13 cellular contexts compared by ENCODE assay signal in genomic region chr6:42366999-42367352, GRCh38.
DNase-seq lines count a peak whose midpoint lies in the region; ATAC-seq and TF ChIP-seq lines count a peak whose summit lies in the region.
"Had no signal": no experiment of that assay in that cellular context is flagged by ENCODE, and none has a peak within 500 bp of the region (broad histone marks: within the 10 kb centered on the region; RNA-seq: fewer than 3 reads in every experiment).

No MANE protein-coding gene starts in this region.

- H3K4me1 Mint-ChIP-seq in activated naive CD8-positive, alpha-beta T cell treated with anti-CD3 and anti-CD28 coated beads, Interleukin-2, amount 10 ng/mL, durations not matched to agents 7 days and 5 days = peaks cover 54% of the 10 kb centered on the region

- peaks cover 6% of the 10 kb centered on the region for H3K4me1 ChIP-seq in parathyroid adenoma

- H3K4me3 ChIP-seq in GM12864 (ENCODE audit: low read depth, low read length) = peak overlapping the region; percentile 22; the same call in 1 of the 2 replicates
- no peak overlapping the region for H3K4me3 ChIP-seq in parathyroid adenoma (ENCODE audit: low read depth, low read length)
- H3K4me3 ChIP-seq: tibial nerve had no signal

- POLR2A ChIA-PET in activated naive CD8-positive, alpha-beta T cell treated with anti-CD3 and anti-CD28 coated beads, Interleukin-2, amount 10 ng/mL, durations not matched to agents 7 days and 5 days (lab: Charles Lee) = interaction anchor here (0.8 to 1.9 kb wide), 10 partner anchors 10 to 88 kb away, joined by 3 to 23 read pairs (median 4); no protein-coding TSS in a partner anchor

- peaks cover 10% of the 10 kb centered on the region for H3K79me2 ChIP-seq in parathyroid adenoma

- H3K36me3 Mint-ChIP-seq in activated naive CD8-positive, alpha-beta T cell treated with anti-CD3 and anti-CD28 coated beads, Interleukin-2, amount 10 ng/mL, durations not matched to agents 7 days and 5 days = peaks cover 34% of the 10 kb centered on the region

- H3K36me3 ChIP-seq in parathyroid adenoma (ENCODE audit: control insufficient read depth, insufficient read depth, low read length) = no peaks in the 10 kb centered on the region

- ATAC-seq in HG03103 (IDR thresholded peaks at IDR 0.05; ENCODE audit: low read depth, unreplicated experiment) (peak; percentile 3), HG03097 (IDR thresholded peaks at IDR 0.05; ENCODE audit: low FRiP score, unreplicated experiment) (no peak), HG03378 (IDR thresholded peaks at IDR 0.05; ENCODE audit: unreplicated experiment) (no peak)
- ATAC-seq in activated naive CD8-positive, alpha-beta T cell treated with anti-CD3 and anti-CD28 coated beads, Interleukin-2, amount 10 ng/mL, durations not matched to agents 7 days and 5 days (ENCODE audit: low read depth) = no peak
- ATAC-seq: HCT116 had no signal

- peak overlapping the region; percentile 28 for H2AFZ ChIP-seq in parathyroid adenoma

- no peaks in the 10 kb centered on the region for H3K27me3 ChIP-seq in parathyroid adenoma (ENCODE audit: control insufficient read depth, insufficient read depth, low read length)
- H3K27me3 ChIP-seq: tibial nerve had no signal

- H3K4me2 ChIP-seq in parathyroid adenoma (ENCODE audit: low read length) = no peak overlapping the region

- H3K27ac ChIP-seq in parathyroid adenoma = no peak overlapping the region
- H3K27ac ChIP-seq: epithelial cell of prostate had no signal

- peak overlapping the region; percentile 77 for H3K4me3 Mint-ChIP-seq in activated naive CD8-positive, alpha-beta T cell treated with anti-CD3 and anti-CD28 coated beads, Interleukin-2, amount 10 ng/mL, durations not matched to agents 7 days and 5 days

- no peak for DNase-seq in GM12864 (ENCODE audit: low read depth)
- no peak for DNase-seq in activated naive CD8-positive, alpha-beta T cell treated with anti-CD3 and anti-CD28 coated beads, Interleukin-2, amount 10 ng/mL, durations not matched to agents 7 days and 5 days
- no peak for DNase-seq in effector CD8-positive, alpha-beta T cell (lab: John Stamatoyannopoulos, UW)
- DNase-seq: DMS153, NCI-H1436, occipital lobe had no signal

- no peaks in the 10 kb centered on the region for H3K9me3 ChIP-seq in parathyroid adenoma (ENCODE audit: control insufficient read depth, low read length)
- H3K9me3 ChIP-seq: tibial nerve had no signal

- no peak overlapping the region for H3K9ac ChIP-seq in parathyroid adenoma

- no peak for TF ChIP-seq CTCF in GM12864 (IDR thresholded peaks at IDR 0.05; ENCODE audit: low read depth, low read length, missing control alignments)
- no peak for TF ChIP-seq CTCF in parathyroid adenoma (IDR thresholded peaks at IDR 0.05)

- H3K9me3 Mint-ChIP-seq in activated naive CD8-positive, alpha-beta T cell treated with anti-CD3 and anti-CD28 coated beads, Interleukin-2, amount 10 ng/mL, durations not matched to agents 7 days and 5 days = no peaks in the 10 kb centered on the region

- H3K27me3 Mint-ChIP-seq in activated naive CD8-positive, alpha-beta T cell treated with anti-CD3 and anti-CD28 coated beads, Interleukin-2, amount 10 ng/mL, durations not matched to agents 7 days and 5 days = no peaks in the 10 kb centered on the region

- H3K27ac Mint-ChIP-seq in activated naive CD8-positive, alpha-beta T cell treated with anti-CD3 and anti-CD28 coated beads, Interleukin-2, amount 10 ng/mL, durations not matched to agents 7 days and 5 days = peak overlapping the region; percentile 81
